ENCODE assay signal across 1 cellular context in genomic region chr14:54509546-54510501, GRCh38.
A peak's percentile ranks its signal among the peaks of the same experiment; 100 is the strongest.
TF ChIP-seq lines count a peak whose summit lies in the region.

A gene with protein sequence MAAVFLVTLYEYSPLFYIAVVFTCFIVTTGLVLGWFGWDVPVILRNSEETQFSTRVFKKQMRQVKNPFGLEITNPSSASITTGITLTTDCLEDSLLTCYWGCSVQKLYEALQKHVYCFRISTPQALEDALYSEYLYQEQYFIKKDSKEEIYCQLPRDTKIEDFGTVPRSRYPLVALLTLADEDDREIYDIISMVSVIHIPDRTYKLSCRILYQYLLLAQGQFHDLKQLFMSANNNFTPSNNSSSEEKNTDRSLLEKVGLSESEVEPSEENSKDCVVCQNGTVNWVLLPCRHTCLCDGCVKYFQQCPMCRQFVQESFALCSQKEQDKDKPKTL (plus strand): TSS chr14:54509906. CDS start chr14:54509960, 54 bp downstream.

TF ChIP-seq in HepG2, 621 proteins besides CTCF, POLR2A, EP300 and RAD21 (continued from another document and continues in another):
- TF ChIP-seq, protein P1, sequence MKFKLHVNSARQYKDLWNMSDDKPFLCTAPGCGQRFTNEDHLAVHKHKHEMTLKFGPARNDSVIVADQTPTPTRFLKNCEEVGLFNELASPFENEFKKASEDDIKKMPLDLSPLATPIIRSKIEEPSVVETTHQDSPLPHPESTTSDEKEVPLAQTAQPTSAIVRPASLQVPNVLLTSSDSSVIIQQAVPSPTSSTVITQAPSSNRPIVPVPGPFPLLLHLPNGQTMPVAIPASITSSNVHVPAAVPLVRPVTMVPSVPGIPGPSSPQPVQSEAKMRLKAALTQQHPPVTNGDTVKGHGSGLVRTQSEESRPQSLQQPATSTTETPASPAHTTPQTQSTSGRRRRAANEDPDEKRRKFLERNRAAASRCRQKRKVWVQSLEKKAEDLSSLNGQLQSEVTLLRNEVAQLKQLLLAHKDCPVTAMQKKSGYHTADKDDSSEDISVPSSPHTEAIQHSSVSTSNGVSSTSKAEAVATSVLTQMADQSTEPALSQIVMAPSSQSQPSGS (CRISPR knock-in tag; IDR thresholded peaks at IDR 0.05) = peak; percentile 74
- TF ChIP-seq ZBTB34 (CRISPR knock-in tag; IDR thresholded peaks at IDR 0.05) = peak; percentile 41
- TF ChIP-seq ZSCAN25 (CRISPR knock-in tag; IDR thresholded peaks at IDR 0.05) = no peak
- TF ChIP-seq KDM2A (CRISPR knock-in tag; IDR thresholded peaks at IDR 0.05; ENCODE audit: borderline replicate concordance, low read depth) = peak; percentile 84; the same call in 1 of the 2 replicates
- TF ChIP-seq, protein P2, sequence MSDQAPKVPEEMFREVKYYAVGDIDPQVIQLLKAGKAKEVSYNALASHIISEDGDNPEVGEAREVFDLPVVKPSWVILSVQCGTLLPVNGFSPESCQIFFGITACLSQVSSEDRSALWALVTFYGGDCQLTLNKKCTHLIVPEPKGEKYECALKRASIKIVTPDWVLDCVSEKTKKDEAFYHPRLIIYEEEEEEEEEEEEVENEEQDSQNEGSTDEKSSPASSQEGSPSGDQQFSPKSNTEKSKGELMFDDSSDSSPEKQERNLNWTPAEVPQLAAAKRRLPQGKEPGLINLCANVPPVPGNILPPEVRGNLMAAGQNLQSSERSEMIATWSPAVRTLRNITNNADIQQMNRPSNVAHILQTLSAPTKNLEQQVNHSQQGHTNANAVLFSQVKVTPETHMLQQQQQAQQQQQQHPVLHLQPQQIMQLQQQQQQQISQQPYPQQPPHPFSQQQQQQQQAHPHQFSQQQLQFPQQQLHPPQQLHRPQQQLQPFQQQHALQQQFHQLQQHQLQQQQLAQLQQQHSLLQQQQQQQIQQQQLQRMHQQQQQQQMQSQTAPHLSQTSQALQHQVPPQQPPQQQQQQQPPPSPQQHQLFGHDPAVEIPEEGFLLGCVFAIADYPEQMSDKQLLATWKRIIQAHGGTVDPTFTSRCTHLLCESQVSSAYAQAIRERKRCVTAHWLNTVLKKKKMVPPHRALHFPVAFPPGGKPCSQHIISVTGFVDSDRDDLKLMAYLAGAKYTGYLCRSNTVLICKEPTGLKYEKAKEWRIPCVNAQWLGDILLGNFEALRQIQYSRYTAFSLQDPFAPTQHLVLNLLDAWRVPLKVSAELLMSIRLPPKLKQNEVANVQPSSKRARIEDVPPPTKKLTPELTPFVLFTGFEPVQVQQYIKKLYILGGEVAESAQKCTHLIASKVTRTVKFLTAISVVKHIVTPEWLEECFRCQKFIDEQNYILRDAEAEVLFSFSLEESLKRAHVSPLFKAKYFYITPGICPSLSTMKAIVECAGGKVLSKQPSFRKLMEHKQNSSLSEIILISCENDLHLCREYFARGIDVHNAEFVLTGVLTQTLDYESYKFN (CRISPR knock-in tag; conservative IDR thresholded peaks at IDR 0.05) = peak; percentile 66
- peak; percentile 58; the same call in 1 of the 2 replicates for TF ChIP-seq FOXJ3 (CRISPR knock-in tag; IDR thresholded peaks at IDR 0.05; ENCODE audit: borderline replicate concordance)
- TF ChIP-seq CENPX (CRISPR knock-in tag; IDR thresholded peaks at IDR 0.05) = no peak
- peak; percentile 71; the same call in 1 of the 2 replicates for TF ChIP-seq NR2C2 (CRISPR knock-in tag; IDR thresholded peaks at IDR 0.05; ENCODE audit: borderline replicate concordance)
- peak; percentile 74; the same call in 1 of the 2 replicates for TF ChIP-seq ZNF337 (CRISPR knock-in tag; IDR thresholded peaks at IDR 0.05; ENCODE audit: borderline replicate concordance, low read depth)
- peak; percentile 83; the same call in 1 of the 2 replicates for TF ChIP-seq ERF (CRISPR knock-in tag; IDR thresholded peaks at IDR 0.05)
- no peak for TF ChIP-seq TBP (CRISPR knock-in tag; IDR thresholded peaks at IDR 0.05)
- no peak for TF ChIP-seq PRDM4 (CRISPR knock-in tag; IDR thresholded peaks at IDR 0.05; ENCODE audit: borderline replicate concordance)
- TF ChIP-seq ZNF556 (CRISPR knock-in tag; IDR thresholded peaks at IDR 0.05; ENCODE audit: borderline replicate concordance) = peak; percentile 61; the same call in 1 of the 2 replicates
- TF ChIP-seq TFE3 (CRISPR knock-in tag; IDR thresholded peaks at IDR 0.05) = no peak
- TF ChIP-seq ZNF251 (CRISPR knock-in tag; IDR thresholded peaks at IDR 0.05) = no peak
- TF ChIP-seq PCBP1 (IDR thresholded peaks at IDR 0.05; ENCODE audit: borderline replicate concordance, low read depth, low read length) = 0 out of 2 replicates have a peak, but pooled peaks have one; percentile 32
- TF ChIP-seq ZBTB1 (CRISPR knock-in tag; IDR thresholded peaks at IDR 0.05; ENCODE audit: borderline replicate concordance) = no peak
- 0 out of 2 replicates have a peak, but pooled peaks have one; percentile 45 for TF ChIP-seq NKX3-1 (CRISPR knock-in tag; IDR thresholded peaks at IDR 0.05)
- 0 out of 2 replicates have a peak, but pooled peaks have one; percentile 44 for TF ChIP-seq SIN3B (IDR thresholded peaks at IDR 0.05; ENCODE audit: low read length)
- peak; percentile 50; the same call in 1 of the 2 replicates for TF ChIP-seq ZNF205 (CRISPR knock-in tag; IDR thresholded peaks at IDR 0.05)
- TF ChIP-seq ZFP36L1 (CRISPR knock-in tag; IDR thresholded peaks at IDR 0.05) = 0 out of 2 replicates have a peak, but pooled peaks have one; percentile 58
- no peak for TF ChIP-seq TRIM22 (IDR thresholded peaks at IDR 0.05)
- TF ChIP-seq, protein P3, sequence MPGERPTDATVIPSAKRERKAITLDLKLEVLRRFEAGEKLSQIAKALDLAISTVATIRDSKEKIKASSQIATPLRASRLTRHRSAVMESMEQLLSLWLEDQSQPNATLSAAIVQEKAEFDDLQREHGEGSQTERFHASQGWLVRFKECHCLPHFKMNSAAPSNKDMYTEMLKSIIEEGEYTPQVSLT (CRISPR knock-in tag; IDR thresholded peaks at IDR 0.05; ENCODE audit: borderline replicate concordance, low read depth) = no peak
- no peak for TF ChIP-seq MTF1 (CRISPR knock-in tag; IDR thresholded peaks at IDR 0.05)
- no peak for TF ChIP-seq SIX4 (CRISPR knock-in tag; IDR thresholded peaks at IDR 0.05)
- TF ChIP-seq, protein P4, sequence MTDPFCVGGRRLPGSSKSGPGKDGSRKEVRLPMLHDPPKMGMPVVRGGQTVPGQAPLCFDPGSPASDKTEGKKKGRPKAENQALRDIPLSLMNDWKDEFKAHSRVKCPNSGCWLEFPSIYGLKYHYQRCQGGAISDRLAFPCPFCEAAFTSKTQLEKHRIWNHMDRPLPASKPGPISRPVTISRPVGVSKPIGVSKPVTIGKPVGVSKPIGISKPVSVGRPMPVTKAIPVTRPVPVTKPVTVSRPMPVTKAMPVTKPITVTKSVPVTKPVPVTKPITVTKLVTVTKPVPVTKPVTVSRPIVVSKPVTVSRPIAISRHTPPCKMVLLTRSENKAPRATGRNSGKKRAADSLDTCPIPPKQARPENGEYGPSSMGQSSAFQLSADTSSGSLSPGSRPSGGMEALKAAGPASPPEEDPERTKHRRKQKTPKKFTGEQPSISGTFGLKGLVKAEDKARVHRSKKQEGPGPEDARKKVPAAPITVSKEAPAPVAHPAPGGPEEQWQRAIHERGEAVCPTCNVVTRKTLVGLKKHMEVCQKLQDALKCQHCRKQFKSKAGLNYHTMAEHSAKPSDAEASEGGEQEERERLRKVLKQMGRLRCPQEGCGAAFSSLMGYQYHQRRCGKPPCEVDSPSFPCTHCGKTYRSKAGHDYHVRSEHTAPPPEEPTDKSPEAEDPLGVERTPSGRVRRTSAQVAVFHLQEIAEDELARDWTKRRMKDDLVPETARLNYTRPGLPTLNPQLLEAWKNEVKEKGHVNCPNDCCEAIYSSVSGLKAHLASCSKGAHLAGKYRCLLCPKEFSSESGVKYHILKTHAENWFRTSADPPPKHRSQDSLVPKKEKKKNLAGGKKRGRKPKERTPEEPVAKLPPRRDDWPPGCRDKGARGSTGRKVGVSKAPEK (CRISPR knock-in tag; IDR thresholded peaks at IDR 0.05; ENCODE audit: borderline replicate concordance) = no peak
- no peak for TF ChIP-seq PLRG1 (conservative IDR thresholded peaks at IDR 0.05)
- no peak for TF ChIP-seq RFXANK (CRISPR knock-in tag; IDR thresholded peaks at IDR 0.05)
- TF ChIP-seq SP140L (CRISPR knock-in tag; IDR thresholded peaks at IDR 0.05; ENCODE audit: borderline replicate concordance) = no peak
- no peak for TF ChIP-seq ZNF75D (CRISPR knock-in tag; IDR thresholded peaks at IDR 0.05; ENCODE audit: borderline replicate concordance)
- peak; percentile 78; the same call in 1 of the 2 replicates for TF ChIP-seq EED (CRISPR knock-in tag; IDR thresholded peaks at IDR 0.05)
- TF ChIP-seq BHLHE40 (IDR thresholded peaks at IDR 0.05; ENCODE audit: low read length) = no peak; the same call in 1 of the 2 replicates
- TF ChIP-seq NFIC (IDR thresholded peaks at IDR 0.05; ENCODE audit: low read length) = no peak
- no peak for TF ChIP-seq ZNF720 (CRISPR knock-in tag; IDR thresholded peaks at IDR 0.05)
- peak; percentile 83; the same call in 1 of the 2 replicates for TF ChIP-seq ZNF878 (CRISPR knock-in tag; IDR thresholded peaks at IDR 0.05)
- TF ChIP-seq, protein P5, sequence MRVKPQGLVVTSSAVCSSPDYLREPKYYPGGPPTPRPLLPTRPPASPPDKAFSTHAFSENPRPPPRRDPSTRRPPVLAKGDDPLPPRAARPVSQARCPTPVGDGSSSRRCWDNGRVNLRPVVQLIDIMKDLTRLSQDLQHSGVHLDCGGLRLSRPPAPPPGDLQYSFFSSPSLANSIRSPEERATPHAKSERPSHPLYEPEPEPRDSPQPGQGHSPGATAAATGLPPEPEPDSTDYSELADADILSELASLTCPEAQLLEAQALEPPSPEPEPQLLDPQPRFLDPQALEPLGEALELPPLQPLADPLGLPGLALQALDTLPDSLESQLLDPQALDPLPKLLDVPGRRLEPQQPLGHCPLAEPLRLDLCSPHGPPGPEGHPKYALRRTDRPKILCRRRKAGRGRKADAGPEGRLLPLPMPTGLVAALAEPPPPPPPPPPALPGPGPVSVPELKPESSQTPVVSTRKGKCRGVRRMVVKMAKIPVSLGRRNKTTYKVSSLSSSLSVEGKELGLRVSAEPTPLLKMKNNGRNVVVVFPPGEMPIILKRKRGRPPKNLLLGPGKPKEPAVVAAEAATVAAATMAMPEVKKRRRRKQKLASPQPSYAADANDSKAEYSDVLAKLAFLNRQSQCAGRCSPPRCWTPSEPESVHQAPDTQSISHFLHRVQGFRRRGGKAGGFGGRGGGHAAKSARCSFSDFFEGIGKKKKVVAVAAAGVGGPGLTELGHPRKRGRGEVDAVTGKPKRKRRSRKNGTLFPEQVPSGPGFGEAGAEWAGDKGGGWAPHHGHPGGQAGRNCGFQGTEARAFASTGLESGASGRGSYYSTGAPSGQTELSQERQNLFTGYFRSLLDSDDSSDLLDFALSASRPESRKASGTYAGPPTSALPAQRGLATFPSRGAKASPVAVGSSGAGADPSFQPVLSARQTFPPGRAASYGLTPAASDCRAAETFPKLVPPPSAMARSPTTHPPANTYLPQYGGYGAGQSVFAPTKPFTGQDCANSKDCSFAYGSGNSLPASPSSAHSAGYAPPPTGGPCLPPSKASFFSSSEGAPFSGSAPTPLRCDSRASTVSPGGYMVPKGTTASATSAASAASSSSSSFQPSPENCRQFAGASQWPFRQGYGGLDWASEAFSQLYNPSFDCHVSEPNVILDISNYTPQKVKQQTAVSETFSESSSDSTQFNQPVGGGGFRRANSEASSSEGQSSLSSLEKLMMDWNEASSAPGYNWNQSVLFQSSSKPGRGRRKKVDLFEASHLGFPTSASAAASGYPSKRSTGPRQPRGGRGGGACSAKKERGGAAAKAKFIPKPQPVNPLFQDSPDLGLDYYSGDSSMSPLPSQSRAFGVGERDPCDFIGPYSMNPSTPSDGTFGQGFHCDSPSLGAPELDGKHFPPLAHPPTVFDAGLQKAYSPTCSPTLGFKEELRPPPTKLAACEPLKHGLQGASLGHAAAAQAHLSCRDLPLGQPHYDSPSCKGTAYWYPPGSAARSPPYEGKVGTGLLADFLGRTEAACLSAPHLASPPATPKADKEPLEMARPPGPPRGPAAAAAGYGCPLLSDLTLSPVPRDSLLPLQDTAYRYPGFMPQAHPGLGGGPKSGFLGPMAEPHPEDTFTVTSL (CRISPR knock-in tag; IDR thresholded peaks at IDR 0.05; ENCODE audit: borderline replicate concordance) = no peak; the same call in 1 of the 2 replicates
